ENCODE assay signal across 21 cellular contexts in genomic region chr6:11714798-11715285, GRCh38.
DNase-seq lines count a peak whose midpoint lies in the region; ATAC-seq and TF ChIP-seq lines count a peak whose summit lies in the region.
"Had no signal": no experiment of that assay in that cellular context is flagged by ENCODE, and none has a peak within 500 bp of the region (broad histone marks: within the 10 kb centered on the region; RNA-seq: fewer than 3 reads in every experiment).

No MANE protein-coding gene starts in this region.

- H3K36me3 ChIP-seq in SK-N-SH (replicated peaks in 1 of 2; ENCODE audit: control insufficient read depth in 1 of 2, insufficient read depth in 2 of 2, low read length in 1 of 2): no peaks in the 10 kb centered on the region
- H3K36me3 ChIP-seq in CD8-positive, alpha-beta memory T cell (ENCODE audit: insufficient read depth, low read length): no peaks in the 10 kb centered on the region
- H3K36me3 ChIP-seq in naive thymus-derived CD4-positive, alpha-beta T cell (ENCODE audit: control insufficient read depth in 2 of 3, insufficient read depth in 3 of 3, low read length in 3 of 3): peaks cover 0 to 29% (median 9%) of the 10 kb centered on the region in 3 experiments
- H3K36me3 ChIP-seq: MG63 had no signal

- H4K20me1 ChIP-seq in SK-N-SH (ENCODE audit: insufficient read depth): no peaks in the 10 kb centered on the region

- CTCF ChIA-PET in SK-N-SH (lab: Yijun Ruan, JAX): interaction anchor here (2.2 kb wide), 1 partner anchor 14 kb away, joined by 5 read pairs; no protein-coding TSS in a partner anchor
- CTCF ChIA-PET in CD8-positive, alpha-beta memory T cell (lab: Charles Lee): no interaction called here
- CTCF ChIA-PET in activated CD8-positive, alpha-beta T cell treated with anti-CD3 and anti-CD28 coated beads for 36 hours (lab: Charles Lee): interaction anchor here (1.2 to 3.8 kb wide), 4 partner anchors 9 to 24 kb away, joined by 3 to 13 read pairs (median 5); no protein-coding TSS in a partner anchor
- CTCF ChIA-PET in naive thymus-derived CD4-positive, alpha-beta T cell (lab: Charles Lee): interaction anchor here (1.0 to 5.2 kb wide), 3 partner anchors 8 to 15 kb away, joined by 3 to 21 read pairs (median 3); no protein-coding TSS in a partner anchor

- POLR2A ChIA-PET in SK-N-SH (lab: Yijun Ruan, JAX): no interaction called here
- POLR2A ChIA-PET in CD8-positive, alpha-beta memory T cell (lab: Charles Lee): no interaction called here
- POLR2A ChIA-PET in activated CD8-positive, alpha-beta T cell treated with anti-CD3 and anti-CD28 coated beads for 36 hours (lab: Charles Lee): interaction anchor here (0.6 to 7.1 kb wide), 7 partner anchors 8 to 431 kb away, joined by 3 to 122 read pairs (median 7); no protein-coding TSS in a partner anchor
- POLR2A ChIA-PET in naive thymus-derived CD4-positive, alpha-beta T cell (lab: Charles Lee): interaction anchor here (0.7 to 10.3 kb wide), 7 partner anchors 8 to 519 kb away, joined by 3 to 126 read pairs (median 9); partner anchors contain the start of gene HIVEP1

- no peak overlapping the region for H2AFZ ChIP-seq in SK-N-SH (ENCODE audit: low read depth)

- H3K9me2 ChIP-seq in SK-N-SH: no peaks in the 10 kb centered on the region

- no peaks in the 10 kb centered on the region for H3K9me3 ChIP-seq in SK-N-SH
- H3K9me3 ChIP-seq in CD8-positive, alpha-beta memory T cell (ENCODE audit: low read length): no peaks in the 10 kb centered on the region
- no peaks in the 10 kb centered on the region for H3K9me3 ChIP-seq in naive thymus-derived CD4-positive, alpha-beta T cell (ENCODE audit: control insufficient read depth in 2 of 3, low read length in 3 of 3)
- H3K9me3 ChIP-seq: MG63 had no signal

- no peak for TF ChIP-seq CTCF in SK-N-SH (IDR thresholded peaks at IDR 0.05)
- no peak for TF ChIP-seq CTCF in activated CD8-positive, alpha-beta T cell treated with anti-CD3 and anti-CD28 coated beads for 36 hours (IDR thresholded peaks at IDR 0.05)
- TF ChIP-seq CTCF in omental fat pad (IDR thresholded peaks at IDR 0.05): no peak

- no peak overlapping the region for H3K4me2 ChIP-seq in SK-N-SH

- H3K27ac ChIP-seq in SK-N-SH (ENCODE audit: low read depth in 2 of 2, low read length in 1 of 2): no peak overlapping the region
- H3K27ac ChIP-seq in CD8-positive, alpha-beta memory T cell (ENCODE audit: low read depth, low read length): no peak overlapping the region
- H3K27ac ChIP-seq in naive thymus-derived CD4-positive, alpha-beta T cell (ENCODE audit: low read depth, low read length): peak overlapping the region; percentile 67
- H3K27ac ChIP-seq: C4-2B had no signal

- no peaks in the 10 kb centered on the region for H3F3A ChIP-seq in SK-N-SH (replicated peaks; ENCODE audit: insufficient read depth)

- DNase-seq in SK-N-SH (no peak), omental fat pad (ENCODE audit: low spot score) (no peak)
- DNase-seq in CD8-positive, alpha-beta memory T cell: no peak
- DNase-seq in activated CD8-positive, alpha-beta T cell treated with anti-CD3 and anti-CD28 coated beads for 36 hours: no peak
- no peak for DNase-seq in naive thymus-derived CD4-positive, alpha-beta T cell
- DNase-seq in stimulated activated CD4-positive, alpha-beta T cell treated with anti-CD3 and anti-CD28 coated beads, Interleukin-4, amount 100 ng/mL, for 1 hour: no peak
- DNase-seq in central memory CD4-positive, alpha-beta T cell: no peak
- DNase-seq: 8988T, aorta, foreskin fibroblast, HFFc6, kidney glomerular epithelial cell, MG63, midbrain, NCI-H2029, NCI-H526, nucleus accumbens had no signal

- peak; percentile 22; the same call in 1 of the 3 replicates for ATAC-seq in SK-N-SH treated with all-trans-retinoic acid at 6 μM for 48 hours
- no peak for ATAC-seq in activated CD8-positive, alpha-beta T cell treated with anti-CD3 and anti-CD28 coated beads for 36 hours
- no peak for ATAC-seq in naive thymus-derived CD4-positive, alpha-beta T cell
- no peak for ATAC-seq in omental fat pad (ENCODE audit: low FRiP score)
- ATAC-seq: WTC11 had no signal

- intact Hi-C loops in activated CD8-positive, alpha-beta T cell treated with anti-CD3 and anti-CD28 coated beads for 36 hours (cut with micrococcal nuclease): loop anchor here (5.0 kb wide), 2 partner anchors 297 to 337 kb away; partner anchors contain the start of gene HIVEP1
- intact Hi-C loops in naive thymus-derived CD4-positive, alpha-beta T cell (cut with micrococcal nuclease): loop anchor here (1.0 to 10.0 kb wide), 12 partner anchors 13 to 620 kb away; partner anchors contain the start of genes NEDD9 (in 1 of the 2), SMIM13 (in 1 of the 2) and TMEM170B (in 1 of the 2)

- no peak for TF ChIP-seq RAD21 in SK-N-SH (IDR thresholded peaks at IDR 0.05; ENCODE audit: low read length)

- H3K9ac ChIP-seq in SK-N-SH: no peak overlapping the region

- peaks cover 33 to 56% (median 54%) of the 10 kb centered on the region in 3 donors for H3K4me1 Mint-ChIP-seq in CD8-positive, alpha-beta memory T cell
- peaks cover 73% of the 10 kb centered on the region for H3K4me1 Mint-ChIP-seq in activated CD8-positive, alpha-beta T cell treated with anti-CD3 and anti-CD28 coated beads for 36 hours (ENCODE audit: low read depth)
- H3K4me1 Mint-ChIP-seq in naive thymus-derived CD4-positive, alpha-beta T cell: peaks cover 51 to 88% (median 85%) of the 10 kb centered on the region in 7 donors

- H3K79me2 ChIP-seq in SK-N-SH (ENCODE audit: insufficient read depth): no peaks in the 10 kb centered on the region

- H3K27ac Mint-ChIP-seq in CD8-positive, alpha-beta memory T cell: peak overlapping the region in 7 of 8 donors; percentile 28 to 82 (median 65)
- H3K27ac Mint-ChIP-seq in activated CD8-positive, alpha-beta T cell treated with anti-CD3 and anti-CD28 coated beads for 36 hours: peak overlapping the region; percentile 97
- peak overlapping the region; percentile 90 to 100 (median 96) for H3K27ac Mint-ChIP-seq in naive thymus-derived CD4-positive, alpha-beta T cell
- H3K27ac Mint-ChIP-seq: HFFc6, type B pancreatic cell, WTC11 had no signal

- no peak overlapping the region for H3K4me3 ChIP-seq in SK-N-SH (ENCODE audit: low read depth in 2 of 2, low read length in 1 of 2)
- H3K4me3 ChIP-seq in CD8-positive, alpha-beta memory T cell (ENCODE audit: low read length): no peak overlapping the region
- H3K4me3 ChIP-seq in naive thymus-derived CD4-positive, alpha-beta T cell (ENCODE audit: low read length): no peak overlapping the region
- H3K4me3 ChIP-seq: MG63 had no signal

- H3K4me1 ChIP-seq in SK-N-SH (ENCODE audit: control insufficient read depth in 1 of 2, insufficient read depth in 2 of 2, low read depth in 1 of 2, low read length in 1 of 2): peaks cover 0 to 9% of the 10 kb centered on the region in 2 experiments; a peak in 1 of 4 replicates
- peaks cover 61% of the 10 kb centered on the region for H3K4me1 ChIP-seq in CD8-positive, alpha-beta memory T cell (ENCODE audit: insufficient read depth, low read length)
- peaks cover 16 to 70% of the 10 kb centered on the region in 2 donors for H3K4me1 ChIP-seq in naive thymus-derived CD4-positive, alpha-beta T cell (ENCODE audit: control insufficient read depth in 2 of 2, insufficient read depth in 2 of 2, low read length in 2 of 2)

- peak overlapping the region in 4 of 7 donors; percentile 13 to 59 (median 46) for H3K4me3 Mint-ChIP-seq in CD8-positive, alpha-beta memory T cell
- H3K4me3 Mint-ChIP-seq in activated CD8-positive, alpha-beta T cell treated with anti-CD3 and anti-CD28 coated beads for 36 hours: peak overlapping the region; percentile 57
- peak overlapping the region; percentile 68 to 86 (median 74) for H3K4me3 Mint-ChIP-seq in naive thymus-derived CD4-positive, alpha-beta T cell
- H3K4me3 Mint-ChIP-seq: HFFc6, type B pancreatic cell, WTC11 had no signal

- H3K27me3 Mint-ChIP-seq in CD8-positive, alpha-beta memory T cell: peaks cover 0 to 9% of the 10 kb centered on the region in 2 donors
- H3K27me3 Mint-ChIP-seq in activated CD8-positive, alpha-beta T cell treated with anti-CD3 and anti-CD28 coated beads for 36 hours: no peaks in the 10 kb centered on the region
- no peaks in the 10 kb centered on the region for H3K27me3 Mint-ChIP-seq in naive thymus-derived CD4-positive, alpha-beta T cell

- TF ChIP-seq EP300 in SK-N-SH (IDR thresholded peaks at IDR 0.05; ENCODE audit: borderline replicate concordance in 1 of 2, low read depth in 1 of 2, low read length in 1 of 2): no peak

- H3K9me3 Mint-ChIP-seq in CD8-positive, alpha-beta memory T cell: no peaks in the 10 kb centered on the region
- H3K9me3 Mint-ChIP-seq in activated CD8-positive, alpha-beta T cell treated with anti-CD3 and anti-CD28 coated beads for 36 hours: no peaks in the 10 kb centered on the region
- H3K9me3 Mint-ChIP-seq in naive thymus-derived CD4-positive, alpha-beta T cell: no peaks in the 10 kb centered on the region
- H3K9me3 Mint-ChIP-seq: HFFc6, type B pancreatic cell had no signal

- H3K36me3 Mint-ChIP-seq in CD8-positive, alpha-beta memory T cell: no peaks in the 10 kb centered on the region
- peaks cover 64% of the 10 kb centered on the region for H3K36me3 Mint-ChIP-seq in activated CD8-positive, alpha-beta T cell treated with anti-CD3 and anti-CD28 coated beads for 36 hours (ENCODE audit: low read depth)
- peaks cover 9 to 31% (median 25%) of the 10 kb centered on the region in 5 donors for H3K36me3 Mint-ChIP-seq in naive thymus-derived CD4-positive, alpha-beta T cell
- H3K36me3 Mint-ChIP-seq: type B pancreatic cell, WTC11 had no signal

- no peaks in the 10 kb centered on the region for H3K27me3 ChIP-seq in SK-N-SH (ENCODE audit: insufficient read depth)
- H3K27me3 ChIP-seq in CD8-positive, alpha-beta memory T cell (ENCODE audit: insufficient read depth, low read length, poor library complexity, severe bottlenecking): no peaks in the 10 kb centered on the region
- no peaks in the 10 kb centered on the region for H3K27me3 ChIP-seq in naive thymus-derived CD4-positive, alpha-beta T cell (ENCODE audit: control insufficient read depth in 2 of 2, insufficient read depth in 2 of 2, low read length in 2 of 2)
- H3K27me3 ChIP-seq: MG63 had no signal

TF ChIP-seq in SK-N-SH treated with all-trans-retinoic acid at 6 μM for 48 hours, 23 proteins besides CTCF, POLR2A, EP300 and RAD21 (continues in another document):
- TF ChIP-seq RARB (CRISPR knock-in tag; IDR thresholded peaks at IDR 0.05) (no peak), ESRRG (CRISPR knock-in tag; IDR thresholded peaks at IDR 0.05) (no peak), ZFP30 (CRISPR knock-in tag; IDR thresholded peaks at IDR 0.05) (no peak), ZC3H10 (CRISPR knock-in tag; IDR thresholded peaks at IDR 0.05) (peak; percentile 59; the same call in 1 of the 2 replicates), GLIS3 (CRISPR knock-in tag; IDR thresholded peaks at IDR 0.05) (no peak)

TF ChIP-seq in SK-N-SH, 30 proteins besides CTCF, POLR2A, EP300 and RAD21 (continues in another document):
- TF ChIP-seq CHD2 (IDR thresholded peaks at IDR 0.05; ENCODE audit: low read length, partially characterized antibody): no peak
- no peak for TF ChIP-seq EZH2phosphoT487 (IDR thresholded peaks at IDR 0.05; ENCODE audit: borderline replicate concordance, low read depth)
- no peak for TF ChIP-seq GABPA (IDR thresholded peaks at IDR 0.05; ENCODE audit: low read depth)
- TF ChIP-seq YY1 (IDR thresholded peaks at IDR 0.05; ENCODE audit: low read depth): no peak
- TF ChIP-seq GATA2 (CRISPR knock-in tag; IDR thresholded peaks at IDR 0.05): no peak

Comparison
In these comparisons a context has a peak if more than half of its experiments do, and no peak if none do; other contexts are left out.
1. POLR2A ChIA-PET loops: an anchor here in activated CD8-positive, alpha-beta T cell treated with anti-CD3 and anti-CD28 coated beads for 36 hours (0.6 to 7.1 kb wide) and naive thymus-derived CD4-positive, alpha-beta T cell (0.7 to 10.3 kb wide); none called in SK-N-SH and CD8-positive, alpha-beta memory T cell.